8 cellular contexts compared by ENCODE assay signal in genomic region chr15:29821416-29822099, GRCh38.
DNase-seq lines count a peak whose midpoint lies in the region; ATAC-seq, FAIRE-seq and TF ChIP-seq lines count a peak whose summit lies in the region.

No MANE protein-coding gene starts in this region.

- no peak overlapping the region for H3K27ac Mint-ChIP-seq in activated T-cell treated with anti-CD3 and anti-CD28 coated beads, Interleukin-2, amount 50 U/mL, for 24 hours
- H3K27ac Mint-ChIP-seq in nephron = peak overlapping the region; percentile 87 to 98 (median 97)

- peak; percentile 81 for ATAC-seq in GM18907 (IDR thresholded peaks at IDR 0.05; ENCODE audit: unreplicated experiment)

- H3K9me3 Mint-ChIP-seq in activated T-cell treated with anti-CD3 and anti-CD28 coated beads, Interleukin-2, amount 50 U/mL, for 24 hours = peaks cover 12% of the 10 kb centered on the region
- peaks cover 5% of the 10 kb centered on the region for H3K9me3 Mint-ChIP-seq in nephron

- H3K4me1 Mint-ChIP-seq in activated T-cell treated with anti-CD3 and anti-CD28 coated beads, Interleukin-2, amount 50 U/mL, for 24 hours (ENCODE audit: low read depth) = peaks cover 27% of the 10 kb centered on the region
- H3K4me1 Mint-ChIP-seq in nephron = peaks cover 39% of the 10 kb centered on the region

- in situ Hi-C loops in GM13977 (cut with MboI; ENCODE audit: low pct_unique_long_range_greater_than_20kb, low sequenced_read_pairs, unreplicated experiment) = no loop called here

- no peak for FAIRE-seq in urothelium cell line (lab: Jason Lieb, UNC)

- H3K4me3 ChIP-seq in AG04449 (ENCODE audit: low read depth, low read length) = peak overlapping the region; percentile 75
- H3K4me3 ChIP-seq in LNCaP clone FGC (ENCODE audit: low read depth, low read length) = peak overlapping the region; percentile 72
- H3K4me3 ChIP-seq in foreskin fibroblast (ENCODE audit: low read depth in 1 of 2, low read length in 2 of 2) = peak overlapping the region; percentile 66 to 90

- H3K36me3 Mint-ChIP-seq in activated T-cell treated with anti-CD3 and anti-CD28 coated beads, Interleukin-2, amount 50 U/mL, for 24 hours (ENCODE audit: low read depth) = peaks cover 3% of the 10 kb centered on the region
- peaks cover 23% of the 10 kb centered on the region for H3K36me3 Mint-ChIP-seq in nephron (ENCODE audit: low read depth)

- POLR2A ChIA-PET in AG04449 (lab: Yijun Ruan, JAX) = interaction anchor here (0.6 to 1.1 kb wide), 3 partner anchors 103 to 519 kb away, joined by 3 to 4 read pairs (median 3); no protein-coding TSS in a partner anchor

- H3K27me3 Mint-ChIP-seq in activated T-cell treated with anti-CD3 and anti-CD28 coated beads, Interleukin-2, amount 50 U/mL, for 24 hours = peaks cover 74% of the 10 kb centered on the region
- no peaks in the 10 kb centered on the region for H3K27me3 Mint-ChIP-seq in nephron (ENCODE audit: low read depth)

- peak; percentile 59 for TF ChIP-seq CTCF in AG04449 (IDR thresholded peaks at IDR 0.05; ENCODE audit: insufficient read depth, low read length, missing control alignments)
- no peak for TF ChIP-seq CTCF in LNCaP clone FGC (IDR thresholded peaks at IDR 0.05; ENCODE audit: control insufficient read depth, extremely low read depth, insufficient read depth)
- TF ChIP-seq CTCF in foreskin fibroblast (IDR thresholded peaks at IDR 0.05; ENCODE audit: low read depth, low read length) = peak; percentile 30
- no peak for TF ChIP-seq CTCF in nephron (IDR thresholded peaks at IDR 0.05; ENCODE audit: unreplicated experiment in 3 of 3)
- no peak for TF ChIP-seq CTCF in GM13977 (IDR thresholded peaks at IDR 0.05; ENCODE audit: extremely low read depth, insufficient read depth, missing control alignments)

- H3K4me3 Mint-ChIP-seq in activated T-cell treated with anti-CD3 and anti-CD28 coated beads, Interleukin-2, amount 50 U/mL, for 24 hours = peak overlapping the region; percentile 33
- peak overlapping the region; percentile 93 to 98 (median 98) for H3K4me3 Mint-ChIP-seq in nephron

- DNase-seq in AG04449 (ENCODE audit: low read depth, low spot score) (peak; percentile 31), LNCaP clone FGC (ENCODE audit: low read depth) (no peak), foreskin fibroblast (peak; percentile 77 to 90), urothelium cell line (ENCODE audit: low spot score) (peak; percentile 65), GM13977 (ENCODE audit: low spot score) (no peak)
- no peak for DNase-seq in activated T-cell treated with anti-CD3 and anti-CD28 coated beads, Interleukin-2, amount 50 U/mL, for 24 hours

- CTCF ChIA-PET in AG04449 (lab: Yijun Ruan, JAX) = interaction anchor here (1.0 to 2.2 kb wide), 2 partner anchors 72 to 104 kb away, joined by 5 to 15 read pairs; no protein-coding TSS in a partner anchor

Comparison
In these comparisons a context has a peak if more than half of its experiments do, and no peak if none do; other contexts are left out.
1. DNase-seq: peak in AG04449 (single experiment), foreskin fibroblast (2 of 2) and urothelium cell line (single experiment); none in LNCaP clone FGC (single experiment), activated T-cell treated with anti-CD3 and anti-CD28 coated beads, Interleukin-2, amount 50 U/mL, for 24 hours (single experiment) and GM13977 (single experiment).
2. CTCF ChIP-seq: peak in AG04449 (single experiment) and foreskin fibroblast (single experiment); none in LNCaP clone FGC (single experiment), nephron (0 of 3) and GM13977 (single experiment).
3. Peak in every context shown above with its lines, with median percentiles within 50 percentile points of each other: H3K4me3 ChIP-seq.